Comparison of ENCODE assay signal across 18 cellular contexts in genomic region chr7:77367976-77368375, GRCh38. TPM values are rescaled to one million over a fixed set of nuclear protein-coding genes. Genes with fewer than 3 reads are reported as not detected.
A peak's percentile ranks its signal among the peaks of the same experiment; 100 is the strongest.
DNase-seq lines count a peak whose midpoint lies in the region; ATAC-seq and TF ChIP-seq lines count a peak whose summit lies in the region.
"Had no signal": no experiment of that assay in that cellular context is flagged by ENCODE, and none has a peak within 500 bp of the region (broad histone marks: within the 10 kb centered on the region; RNA-seq: fewer than 3 reads in every experiment).

No MANE protein-coding gene starts in this region.

- peaks cover 0 to 34% (median 8%) of the 10 kb centered on the region in 4 donors for H3K36me3 ChIP-seq in esophagus muscularis mucosa
- H3K36me3 ChIP-seq in SJCRH30 = no peaks in the 10 kb centered on the region

- H3K27me3 ChIP-seq in esophagus muscularis mucosa = no peaks in the 10 kb centered on the region
- no peaks in the 10 kb centered on the region for H3K27me3 ChIP-seq in SJCRH30
- H3K27me3 ChIP-seq: BLaER1 treated with 17β-estradiol and CSF1 and Interleukin-3, amounts not matched to agents 10 nM and 100 nM had no signal

- TF ChIP-seq EP300 in esophagus muscularis mucosa (IDR thresholded peaks at IDR 0.05) = no peak

- no peak for TF ChIP-seq POLR2A in esophagus muscularis mucosa (IDR thresholded peaks at IDR 0.05; ENCODE audit: low read depth)

- WGBS in esophagus muscularis mucosa = 95% methylated on average over 4 of the region's 4 CpGs

- H3K27ac ChIP-seq in esophagus muscularis mucosa (replicated peaks in 1 of 4) (no peak overlapping the region), SJCRH30 (no peak overlapping the region)
- H3K27ac ChIP-seq: 22Rv1; A549; BLaER1 treated with 17β-estradiol and CSF1 and Interleukin-3, amounts not matched to agents 10 nM and 100 nM had no signal

- TF ChIP-seq CTCF in esophagus muscularis mucosa (IDR thresholded peaks at IDR 0.05) = no peak

- peak; percentile 18 for DNase-seq in DMS 273 (lab: John Stamatoyannopoulos, UW; ENCODE audit: unreplicated experiment)
- DNase-seq in DMS 273 treated with DMSO at 0.1 percent for 48 hours (lab: John Stamatoyannopoulos, UW) = no peak
- peak; percentile 33 for DNase-seq in NCI-H69 (lab: John Stamatoyannopoulos, UW)
- peak; percentile 82 for DNase-seq in esophagus muscularis mucosa (ENCODE audit: extremely low spot score)
- DNase-seq in T-helper 17 cell = no peak
- DNase-seq in SJCRH30 = no peak
- DNase-seq in COLO829 (ENCODE audit: low spot score) = no peak
- DNase-seq: CD8-positive, alpha-beta T cell; COR-L47; DMS153; DMS79; H9 had no signal

- no peak overlapping the region for H3K4me3 ChIP-seq in esophagus muscularis mucosa
- no peak overlapping the region for H3K4me3 ChIP-seq in SJCRH30
- H3K4me3 ChIP-seq: A549; BLaER1 treated with 17β-estradiol and CSF1 and Interleukin-3, amounts not matched to agents 10 nM and 100 nM; GM12878 had no signal

- H3K9me3 ChIP-seq in esophagus muscularis mucosa = no peaks in the 10 kb centered on the region
- H3K9me3 ChIP-seq in T-helper 17 cell (ENCODE audit: control insufficient read depth, low read length, poor library complexity, severe bottlenecking) = no peaks in the 10 kb centered on the region
- peaks cover 7% of the 10 kb centered on the region; the same call in 1 of the 2 replicates for H3K9me3 ChIP-seq in SJCRH30 (replicated peaks)

- peak overlapping the region; percentile 41 for H3K27ac Mint-ChIP-seq in stimulated activated memory B cell treated with anti-CD40 and anti-IgM and Interleukin-4, amounts not matched to agents 10 μg/mL and 1 μg/mL and 100 μg/mL, for 72 hours
- no peak overlapping the region for H3K27ac Mint-ChIP-seq in T-helper 17 cell
- H3K27ac Mint-ChIP-seq: CD8-positive, alpha-beta T cell; H9 had no signal

- no peak for ATAC-seq in stimulated activated memory B cell treated with anti-CD40 and anti-IgM and Interleukin-4, amounts not matched to agents 10 μg/mL and 1 μg/mL and 100 μg/mL, for 72 hours
- no peak for ATAC-seq in T-helper 17 cell
- ATAC-seq: A549; CD8-positive, alpha-beta T cell; GM12878; HepG2 had no signal

- H3K4me1 Mint-ChIP-seq in stimulated activated memory B cell treated with anti-CD40 and anti-IgM and Interleukin-4, amounts not matched to agents 10 μg/mL and 1 μg/mL and 100 μg/mL, for 72 hours = peaks cover 12% of the 10 kb centered on the region
- H3K4me1 Mint-ChIP-seq in T-helper 17 cell = peaks cover 9% of the 10 kb centered on the region
- H3K4me1 Mint-ChIP-seq: H9 had no signal

- H3K4me1 ChIP-seq in esophagus muscularis mucosa = no peaks in the 10 kb centered on the region
- no peaks in the 10 kb centered on the region for H3K4me1 ChIP-seq in SJCRH30
- H3K4me1 ChIP-seq: A549; BLaER1 treated with 17β-estradiol and CSF1 and Interleukin-3, amounts not matched to agents 10 nM and 100 nM had no signal

- H3K4me3 Mint-ChIP-seq in stimulated activated memory B cell treated with anti-CD40 and anti-IgM and Interleukin-4, amounts not matched to agents 10 μg/mL and 1 μg/mL and 100 μg/mL, for 72 hours = no peak overlapping the region
- no peak overlapping the region for H3K4me3 Mint-ChIP-seq in T-helper 17 cell
- H3K4me3 Mint-ChIP-seq: CD8-positive, alpha-beta T cell; H9 had no signal

- intact Hi-C loops in esophagus muscularis mucosa (cut with DNase I) = no loop called here

- H3K36me3 Mint-ChIP-seq in stimulated activated memory B cell treated with anti-CD40 and anti-IgM and Interleukin-4, amounts not matched to agents 10 μg/mL and 1 μg/mL and 100 μg/mL, for 72 hours = peaks cover 42% of the 10 kb centered on the region
- peaks cover 16% of the 10 kb centered on the region for H3K36me3 Mint-ChIP-seq in T-helper 17 cell (ENCODE audit: low read depth)

- peaks cover 5% of the 10 kb centered on the region for H3K9me3 Mint-ChIP-seq in stimulated activated memory B cell treated with anti-CD40 and anti-IgM and Interleukin-4, amounts not matched to agents 10 μg/mL and 1 μg/mL and 100 μg/mL, for 72 hours

- H3K27me3 Mint-ChIP-seq in stimulated activated memory B cell treated with anti-CD40 and anti-IgM and Interleukin-4, amounts not matched to agents 10 μg/mL and 1 μg/mL and 100 μg/mL, for 72 hours = no peaks in the 10 kb centered on the region
- no peaks in the 10 kb centered on the region for H3K27me3 Mint-ChIP-seq in T-helper 17 cell

RNA-seq across cellular contexts. Expression of gene GSAP, which starts 48.2 kb away (rescaled TPM):
- total RNA-seq in esophagus muscularis mucosa (10 to 100 TPM; 12.6 to 22.8 (median 17.0) TPM), T-helper 17 cell (10 to 100 TPM; 22.0 to 28.9 TPM)
- not detected in 2 replicates for total RNA-seq in SJCRH30 (2014; rRNA removed; shearing (Covaris generic))

Comparison
In these comparisons a context has a peak if more than half of its experiments do, and no peak if none do; other contexts are left out.
1. DNase-seq: peak in DMS 273 (single experiment), NCI-H69 (single experiment) and esophagus muscularis mucosa (single experiment); none in DMS 273 treated with DMSO at 0.1 percent for 48 hours (single experiment), T-helper 17 cell (0 of 3), SJCRH30 (0 of 2) and COLO829 (single experiment).
2. RNA of gene GSAP, which starts 48.2 kb away (total RNA-seq): 22.0 to 28.9 TPM in T-helper 17 cell and 12.6 to 22.8 TPM in esophagus muscularis mucosa; not detected in SJCRH30; every median in the first group is over 10 times any median in the second.